In genomic region chr12:52832451-52832850, GRCh38 we compare ENCODE assay signal across 38 cellular contexts. TPM values are rescaled to one million over a fixed set of nuclear protein-coding genes. Genes with fewer than 3 reads are reported as not detected.
"Had no signal": no experiment of that assay in that cellular context is flagged by ENCODE, and none has a peak within 500 bp of the region (broad histone marks: within the 10 kb centered on the region; RNA-seq: fewer than 3 reads in every experiment).

No MANE protein-coding gene starts in this region.

- H3K27ac Mint-ChIP-seq: naive B cell; progenitor cell of endocrine pancreas; stimulated activated naive CD8-positive, alpha-beta T cell treated with anti-CD3 and anti-CD28 coated beads, Interleukin-15, Interleukin-2, amounts not matched to agents 100 ng/mL and 50 ng/mL, for 24 hours; type B pancreatic cell had no signal

- H3K27me3 Mint-ChIP-seq: stimulated activated naive CD8-positive, alpha-beta T cell treated with anti-CD3 and anti-CD28 coated beads, Interleukin-15, Interleukin-2, amounts not matched to agents 100 ng/mL and 50 ng/mL, for 24 hours had no signal

- H3K9me3 Mint-ChIP-seq: naive B cell; natural killer cell; nephron progenitor cell; neural progenitor cell; stimulated activated naive CD8-positive, alpha-beta T cell treated with anti-CD3 and anti-CD28 coated beads, Interleukin-15, Interleukin-2, amounts not matched to agents 100 ng/mL and 50 ng/mL, for 24 hours; type B pancreatic cell had no signal

- H3K36me3 ChIP-seq: left lung, lower lobe of right lung, neural progenitor cell, neutrophil, right atrium auricular region, right lobe of liver, suprapubic skin, thoracic aorta, tibial artery, vagina had no signal

- H3K4me3 Mint-ChIP-seq: immature natural killer cell; naive B cell; natural killer cell; nephron progenitor cell; stimulated activated naive CD8-positive, alpha-beta T cell treated with anti-CD3 and anti-CD28 coated beads, Interleukin-15, Interleukin-2, amounts not matched to agents 100 ng/mL and 50 ng/mL, for 24 hours; type B pancreatic cell had no signal

- H3K9ac ChIP-seq: neural progenitor cell, parathyroid adenoma had no signal

- H3K79me2 ChIP-seq: parathyroid adenoma had no signal

- H3K4me3 ChIP-seq: left lung, lower lobe of right lung, neural progenitor cell, right atrium auricular region, right lobe of liver, smooth muscle cell, suprapubic skin, thoracic aorta, tibial artery, vagina had no signal

- H3K4me2 ChIP-seq: neural progenitor cell, smooth muscle cell had no signal

- H3K4me1 ChIP-seq: left lung, lower lobe of right lung, neural progenitor cell, parathyroid adenoma, right atrium auricular region, right lobe of liver, suprapubic skin, tibial artery, vagina had no signal

- DNase-seq: hypothalamus; immature natural killer cell; kidney; left lung; lower lobe of right lung; mammary epithelial cell; mesenchymal stem cell; naive B cell; natural killer cell; nephron progenitor cell; occipital lobe; right lobe of liver; stimulated activated CD4-positive, alpha-beta T cell treated with anti-CD3 and anti-CD28 coated beads, Interleukin-12 subunit alpha, Interleukin-12 subunit beta, amount 100 ng/mL, for 4 hours; stimulated activated CD4-positive, alpha-beta T cell treated with anti-CD3 and anti-CD28 coated beads, Interleukin-15, amount 100 ng/mL, for 24 hours; stimulated activated CD4-positive, alpha-beta T cell treated with anti-CD3 and anti-CD28 coated beads, Interleukin-2, amount 100 ng/mL, for 24 hours; stimulated activated CD4-positive, alpha-beta T cell treated with anti-CD3 and anti-CD28 coated beads, Interleukin-4, amount 100 ng/mL, for 1 hour; stimulated activated naive CD4-positive, alpha-beta T cell; tibial artery had no signal

- H2AFZ ChIP-seq: neural progenitor cell, parathyroid adenoma had no signal

- ATAC-seq: left lung, lower lobe of right lung, natural killer cell, right lobe of liver had no signal

- H3K27ac ChIP-seq: left lung, lower lobe of right lung, neural progenitor cell, neutrophil, parathyroid adenoma, right atrium auricular region, right lobe of liver, suprapubic skin, thoracic aorta, tibial artery, vagina had no signal

- H3K36me3 Mint-ChIP-seq: immature natural killer cell, naive B cell, natural killer cell, neural progenitor cell, type B pancreatic cell had no signal

- H3K4me1 Mint-ChIP-seq: naive B cell had no signal

- H3K27me3 ChIP-seq: neural progenitor cell, neutrophil, right atrium auricular region, right lobe of liver, suprapubic skin, vagina had no signal

- H3K9me3 ChIP-seq: left lung, lower lobe of right lung, neutrophil, right atrium auricular region, right lobe of liver, suprapubic skin, thoracic aorta, tibial artery, vagina had no signal

RNA-seq across cellular contexts. Expression of gene KRT79, which starts 1.7 kb away (rescaled TPM):
- total RNA-seq: kidney, left colon, liver, mammary epithelial cell, mononuclear cell, occipital lobe, osteocyte, progenitor cell of endocrine pancreas, pulmonary artery endothelial cell, renal cortical epithelial cell, right atrium auricular region, right lobe of liver, thoracic aorta, urinary bladder had no signal
- polyA plus RNA-seq: immature natural killer cell, liver, mammary epithelial cell, urinary bladder had no signal

RNA-seq across cellular contexts. Expression of gene KRT78, which starts 16.3 kb away (rescaled TPM):
- total RNA-seq: kidney, left colon, left lung, liver, lower lobe of right lung, mammary epithelial cell, mononuclear cell, natural killer cell, osteocyte, progenitor cell of endocrine pancreas, pulmonary artery endothelial cell, renal cortical epithelial cell, right atrium auricular region, right lobe of liver, skeletal muscle tissue, subcutaneous adipose tissue, thoracic aorta, urinary bladder had no signal
- polyA plus RNA-seq: mammary epithelial cell, urinary bladder had no signal

RNA-seq across cellular contexts. Expression of gene KRT4, which starts 18.5 kb away (rescaled TPM):
- total RNA-seq: kidney, left colon, mammary epithelial cell, mononuclear cell, natural killer cell, osteocyte, pulmonary artery endothelial cell, renal cortical epithelial cell, right atrium auricular region, right lobe of liver, skeletal muscle tissue, smooth muscle cell, subcutaneous adipose tissue, thoracic aorta had no signal
- polyA plus RNA-seq: immature natural killer cell, mammary epithelial cell, smooth muscle cell, urinary bladder had no signal

RNA-seq across cellular contexts. Expression of gene KRT3, which starts 36.5 kb away (rescaled TPM):
- total RNA-seq: kidney, left colon, left lung, liver, lower lobe of right lung, mammary epithelial cell, mononuclear cell, natural killer cell, occipital lobe, osteocyte, progenitor cell of endocrine pancreas, pulmonary artery endothelial cell, renal cortical epithelial cell, right atrium auricular region, right lobe of liver, skeletal muscle tissue, smooth muscle cell, subcutaneous adipose tissue, suprapubic skin, thoracic aorta, urinary bladder, vagina had no signal
- polyA plus RNA-seq: immature natural killer cell, liver, smooth muscle cell, urinary bladder had no signal

RNA-seq across cellular contexts. Expression of gene KRT76, which starts 55.3 kb away (rescaled TPM):
- total RNA-seq: kidney, left colon, left lung, liver, lower lobe of right lung, mammary epithelial cell, mononuclear cell, natural killer cell, occipital lobe, osteocyte, progenitor cell of endocrine pancreas, pulmonary artery endothelial cell, renal cortical epithelial cell, right atrium auricular region, right lobe of liver, skeletal muscle tissue, smooth muscle cell, subcutaneous adipose tissue, suprapubic skin, thoracic aorta, urinary bladder, vagina had no signal
- polyA plus RNA-seq: immature natural killer cell, liver, mammary epithelial cell, smooth muscle cell, urinary bladder had no signal
